In genomic region chr2:241701405-241702154, GRCh38 we compare ENCODE assay signal across 8 cellular contexts. TPM values are rescaled to one million over a fixed set of nuclear protein-coding genes. Genes with fewer than 3 reads are reported as not detected.
DNase-seq lines count a peak whose midpoint lies in the region; ATAC-seq and TF ChIP-seq lines count a peak whose summit lies in the region.

TSS of gene ING5 (plus strand) at chr2:241702039. CDS start at chr2:241702066, 27 bp downstream.

- H3K4me1 ChIP-seq in prostate gland (replicated peaks) (peaks cover 7% of the 10 kb centered on the region), upper lobe of right lung (peaks cover 4% of the 10 kb centered on the region)

- peak within 1 kb of the TSS; percentile 92 to 96 for H3K4me3 ChIP-seq in prostate gland
- H3K4me3 ChIP-seq in upper lobe of right lung, result peak within 1 kb of the TSS; percentile 81

- TF ChIP-seq POLR2A in GM15510 (IDR thresholded peaks at IDR 0.05; ENCODE audit: borderline replicate concordance, extremely low read depth, insufficient read length), result peak; percentile 80
- TF ChIP-seq POLR2A in prostate gland (IDR thresholded peaks at IDR 0.05), result peak; percentile 51

- intact Hi-C loops in left cardiac atrium (cut with DNase I), result no loop called here
- intact Hi-C loops in prostate gland (cut with DNase I), result loop anchor here (5.0 kb wide), 1 partner anchor 181 kb away; no protein-coding TSS in a partner anchor
- intact Hi-C loops in upper lobe of right lung (cut with DNase I), result no loop called here

- DNase-seq in NCI-H146 (lab: John Stamatoyannopoulos, UW) (peak; percentile 90), amniotic epithelial cell (ENCODE audit: low read depth) (peak; percentile 82), left cardiac atrium (peak; percentile 98), prostate gland (ENCODE audit: low spot score) (peak; percentile 96), upper lobe of right lung (peak; percentile 99)

- H3K27me3 ChIP-seq in prostate gland (replicated peaks; ENCODE audit: insufficient read depth) (no peaks in the 10 kb centered on the region), upper lobe of right lung (no peaks in the 10 kb centered on the region)

- peaks cover 14% of the 10 kb centered on the region for H3K36me3 Mint-ChIP-seq in T-helper 1 cell treated with Interleukin-12 subunit alpha and Interleukin-12 subunit beta and Interleukin-4 antibody, amounts not matched to agents 30 μg/mL and 1 μg/mL, for 36 hours (ENCODE audit: low read depth)

- H3K27ac Mint-ChIP-seq in T-helper 1 cell treated with Interleukin-12 subunit alpha and Interleukin-12 subunit beta and Interleukin-4 antibody, amounts not matched to agents 30 μg/mL and 1 μg/mL, for 36 hours, result peak within 1 kb of the TSS; percentile 75

- 1% methylated on average over 16 of the region's 96 CpGs for WGBS in prostate gland

- H3K9me3 Mint-ChIP-seq in T-helper 1 cell treated with Interleukin-12 subunit alpha and Interleukin-12 subunit beta and Interleukin-4 antibody, amounts not matched to agents 30 μg/mL and 1 μg/mL, for 36 hours, result peaks cover 4% of the 10 kb centered on the region

- peak within 1 kb of the TSS; percentile 80 for H3K4me3 Mint-ChIP-seq in T-helper 1 cell treated with Interleukin-12 subunit alpha and Interleukin-12 subunit beta and Interleukin-4 antibody, amounts not matched to agents 30 μg/mL and 1 μg/mL, for 36 hours

- H3K36me3 ChIP-seq in prostate gland, result peaks cover 0 to 4% of the 10 kb centered on the region in 2 donors
- peaks cover 12% of the 10 kb centered on the region for H3K36me3 ChIP-seq in upper lobe of right lung

- H3K9me3 ChIP-seq in prostate gland (no peaks in the 10 kb centered on the region), upper lobe of right lung (no peaks in the 10 kb centered on the region)

- ATAC-seq in HG02870 (IDR thresholded peaks at IDR 0.05; ENCODE audit: unreplicated experiment) (peak; percentile 59), left cardiac atrium (peak; percentile 87 to 91), upper lobe of right lung (peak; percentile 90)

- H3K27ac ChIP-seq in prostate gland, result peak within 1 kb of the TSS; percentile 89 to 90
- peak within 1 kb of the TSS; percentile 95 for H3K27ac ChIP-seq in upper lobe of right lung

- H3K27me3 Mint-ChIP-seq in T-helper 1 cell treated with Interleukin-12 subunit alpha and Interleukin-12 subunit beta and Interleukin-4 antibody, amounts not matched to agents 30 μg/mL and 1 μg/mL, for 36 hours (ENCODE audit: low read depth), result no peaks in the 10 kb centered on the region

- peaks cover 10% of the 10 kb centered on the region for H3K4me1 Mint-ChIP-seq in T-helper 1 cell treated with Interleukin-12 subunit alpha and Interleukin-12 subunit beta and Interleukin-4 antibody, amounts not matched to agents 30 μg/mL and 1 μg/mL, for 36 hours (ENCODE audit: low read depth)

- TF ChIP-seq CTCF in prostate gland (IDR thresholded peaks at IDR 0.05), result no peak
- TF ChIP-seq CTCF in upper lobe of right lung (IDR thresholded peaks at IDR 0.05), result no peak

RNA-seq across cellular contexts. Expression of gene ING5, which starts in this region (rescaled TPM):
- total RNA-seq in left cardiac atrium (10 to 100 TPM; 17.4 to 20.1 TPM), prostate gland (10 to 100 TPM; 65.6 to 84.8 TPM), upper lobe of right lung (36.5 TPM)

Comparison
In these comparisons a context has a peak if more than half of its experiments do, and no peak if none do; other contexts are left out.
1. Peak in every context shown above with its lines: DNase-seq, ATAC-seq, H3K4me3 ChIP-seq and H3K27ac ChIP-seq.